Comparison of ENCODE assay signal across 11 cellular contexts in the genomic region with DNA sequence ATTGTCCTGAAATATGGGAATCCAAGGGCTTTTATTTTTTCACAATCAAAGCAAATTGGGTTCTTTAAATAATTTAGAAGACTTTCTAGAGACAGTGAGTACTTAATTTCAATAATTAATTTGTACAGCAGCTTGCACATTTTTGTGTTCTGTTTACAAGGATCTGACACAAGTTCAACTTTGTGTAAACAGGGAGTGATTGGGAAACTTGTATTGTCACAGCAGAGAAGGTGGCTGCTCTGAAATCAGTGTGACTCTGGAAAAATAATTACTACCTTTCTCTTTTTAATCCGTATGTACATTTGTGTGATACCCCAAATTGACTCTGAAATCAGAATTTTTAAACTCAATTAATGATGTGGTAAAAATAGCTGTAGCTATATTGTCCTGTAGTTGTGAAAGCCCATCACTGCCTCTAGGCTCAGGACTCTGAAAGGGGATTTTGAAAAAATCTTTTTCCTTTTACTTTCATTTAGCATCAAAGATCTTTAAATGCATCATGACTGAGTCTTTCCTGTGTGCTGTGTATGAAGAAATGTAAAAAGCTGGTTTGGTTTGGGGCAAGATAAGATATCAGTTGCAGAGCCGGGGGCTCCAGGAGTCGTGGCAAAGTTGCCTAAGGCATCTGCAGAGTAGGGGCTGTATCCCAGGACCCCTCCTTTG. TPM values are rescaled to one million over a fixed set of nuclear protein-coding genes. Genes with fewer than 3 reads are reported as not detected.
DNase-seq lines count a peak whose midpoint lies in the region; ATAC-seq and TF ChIP-seq lines count a peak whose summit lies in the region.
"Had no signal": no experiment of that assay in that cellular context is flagged by ENCODE, and none has a peak within 500 bp of the region (broad histone marks: within the 10 kb centered on the region; RNA-seq: fewer than 3 reads in every experiment).

No MANE protein-coding gene starts in this region.

- no peak overlapping the region for H2AFZ ChIP-seq in GM23338

- H3K9me3 Mint-ChIP-seq in activated CD8-positive, alpha-beta memory T cell treated with anti-CD3 and anti-CD28 coated beads, Interleukin-2, amount 10 ng/mL, durations not matched to agents 7 days and 5 days (ENCODE audit: low read depth): no peaks in the 10 kb centered on the region
- no peaks in the 10 kb centered on the region for H3K9me3 Mint-ChIP-seq in GM23338
- H3K9me3 Mint-ChIP-seq: memory B cell had no signal

- no peaks in the 10 kb centered on the region for H3K36me3 ChIP-seq in GM23338 (ENCODE audit: insufficient read depth)

- H3K79me2 ChIP-seq in GM23338 (replicated peaks; ENCODE audit: insufficient read depth): no peaks in the 10 kb centered on the region

- no peaks in the 10 kb centered on the region for H3K9me2 ChIP-seq in GM23338 (ENCODE audit: insufficient read depth)

- H3K4me3 ChIP-seq in GM23338: no peak overlapping the region
- H3K4me3 ChIP-seq: A549 had no signal

- peaks cover 16% of the 10 kb centered on the region for H3K4me1 Mint-ChIP-seq in activated CD8-positive, alpha-beta memory T cell treated with anti-CD3 and anti-CD28 coated beads, Interleukin-2, amount 10 ng/mL, durations not matched to agents 7 days and 5 days
- H3K4me1 Mint-ChIP-seq in GM23338: no peaks in the 10 kb centered on the region; the same call in 2 of the 3 replicates
- H3K4me1 Mint-ChIP-seq: memory B cell had no signal

- no peaks in the 10 kb centered on the region for H3F3A ChIP-seq in GM23338 (replicated peaks; ENCODE audit: low read depth)

- no peak overlapping the region for H3K4me2 ChIP-seq in GM23338
- H3K4me2 ChIP-seq: A549 had no signal

- CTCF ChIA-PET in activated CD8-positive, alpha-beta memory T cell treated with anti-CD3 and anti-CD28 coated beads, Interleukin-2, amount 10 ng/mL, durations not matched to agents 7 days and 5 days (lab: Charles Lee): interaction anchor here (1.0 to 7.6 kb wide), 8 partner anchors 9 to 1314 kb away, joined by 3 to 66 read pairs (median 4); no protein-coding TSS in a partner anchor

- H3K27me3 Mint-ChIP-seq in activated CD8-positive, alpha-beta memory T cell treated with anti-CD3 and anti-CD28 coated beads, Interleukin-2, amount 10 ng/mL, durations not matched to agents 7 days and 5 days: no peaks in the 10 kb centered on the region
- peaks cover 3% of the 10 kb centered on the region for H3K27me3 Mint-ChIP-seq in GM23338 (ENCODE audit: insufficient read depth, low read depth, poor library complexity)
- H3K27me3 Mint-ChIP-seq: memory B cell had no signal

- no peaks in the 10 kb centered on the region for H4K20me1 ChIP-seq in GM23338 (replicated peaks; ENCODE audit: insufficient read depth)

- H3K27ac ChIP-seq in GM23338 (ENCODE audit: low read depth): no peak overlapping the region
- H3K27ac ChIP-seq: A549 had no signal

- no peak for DNase-seq in activated CD8-positive, alpha-beta memory T cell treated with anti-CD3 and anti-CD28 coated beads, Interleukin-2, amount 10 ng/mL, durations not matched to agents 7 days and 5 days
- DNase-seq in activated CD8-positive, alpha-beta memory T cell treated with anti-CD3 and anti-CD28 coated beads for 24 hours: no peak
- no peak for DNase-seq in stimulated activated naive CD8-positive, alpha-beta T cell treated with anti-CD3 and anti-CD28 coated beads, Interleukin-15, Interleukin-2, amounts not matched to agents 100 U/mL and 50 U/mL, for 24 hours
- DNase-seq in GM23338 (ENCODE audit: low spot score): no peak
- DNase-seq in NCI-H128 (lab: John Stamatoyannopoulos, UW; ENCODE audit: unreplicated experiment): no peak
- no peak for DNase-seq in mucosa of gallbladder (ENCODE audit: low spot score)
- DNase-seq: right cardiac atrium had no signal

- no peaks in the 10 kb centered on the region for H3K27me3 ChIP-seq in GM23338 (ENCODE audit: insufficient read depth)

- H3K4me3 Mint-ChIP-seq in activated CD8-positive, alpha-beta memory T cell treated with anti-CD3 and anti-CD28 coated beads, Interleukin-2, amount 10 ng/mL, durations not matched to agents 7 days and 5 days: no peak overlapping the region
- no peak overlapping the region for H3K4me3 Mint-ChIP-seq in GM23338
- H3K4me3 Mint-ChIP-seq: memory B cell had no signal

- no peak overlapping the region for H3K27ac Mint-ChIP-seq in activated CD8-positive, alpha-beta memory T cell treated with anti-CD3 and anti-CD28 coated beads, Interleukin-2, amount 10 ng/mL, durations not matched to agents 7 days and 5 days
- H3K27ac Mint-ChIP-seq in GM23338: no peak overlapping the region
- H3K27ac Mint-ChIP-seq: memory B cell had no signal

- no peak for TF ChIP-seq CTCF in GM23338 (conservative IDR thresholded peaks at IDR 0.05; ENCODE audit: low read depth in 2 of 2)

- ATAC-seq in activated CD8-positive, alpha-beta memory T cell treated with anti-CD3 and anti-CD28 coated beads, Interleukin-2, amount 10 ng/mL, durations not matched to agents 7 days and 5 days: peak; percentile 66
- ATAC-seq in HG02610 (IDR thresholded peaks at IDR 0.05; ENCODE audit: unreplicated experiment) (peak; percentile 95), HG03442 (IDR thresholded peaks at IDR 0.05; ENCODE audit: unreplicated experiment) (peak; percentile 93), GM23338 (no peak)
- peak; percentile 57 for ATAC-seq in stimulated activated naive CD8-positive, alpha-beta T cell treated with anti-CD3 and anti-CD28 coated beads, Interleukin-15, Interleukin-2, amounts not matched to agents 100 U/mL and 50 U/mL, for 24 hours
- ATAC-seq: right cardiac atrium had no signal

- H3K36me3 Mint-ChIP-seq in activated CD8-positive, alpha-beta memory T cell treated with anti-CD3 and anti-CD28 coated beads, Interleukin-2, amount 10 ng/mL, durations not matched to agents 7 days and 5 days: no peaks in the 10 kb centered on the region
- no peaks in the 10 kb centered on the region for H3K36me3 Mint-ChIP-seq in GM23338 (ENCODE audit: low read depth)
- H3K36me3 Mint-ChIP-seq: memory B cell had no signal

- no peaks in the 10 kb centered on the region for H3K4me1 ChIP-seq in GM23338 (ENCODE audit: insufficient read depth)
- H3K4me1 ChIP-seq: A549 had no signal

TF ChIP-seq in GM23338, 12 proteins besides CTCF, POLR2A, EP300 and RAD21 (continues in another document):
- TF ChIP-seq CREB1 (CRISPR knock-in tag; IDR thresholded peaks at IDR 0.05; ENCODE audit: low read depth): no peak
- no peak for TF ChIP-seq REST (IDR thresholded peaks at IDR 0.05; ENCODE audit: unreplicated experiment)
- no peak for TF ChIP-seq EZH2 (IDR thresholded peaks at IDR 0.05; ENCODE audit: low read depth, unreplicated experiment)
- no peak for TF ChIP-seq EZH2phosphoT487 (IDR thresholded peaks at IDR 0.05; ENCODE audit: unreplicated experiment)
- no peak for TF ChIP-seq STAT1 (IDR thresholded peaks at IDR 0.05; ENCODE audit: unreplicated experiment)
- no peak for TF ChIP-seq POLR2AphosphoS5 (IDR thresholded peaks at IDR 0.05; ENCODE audit: low read depth)
- TF ChIP-seq, protein P1, sequence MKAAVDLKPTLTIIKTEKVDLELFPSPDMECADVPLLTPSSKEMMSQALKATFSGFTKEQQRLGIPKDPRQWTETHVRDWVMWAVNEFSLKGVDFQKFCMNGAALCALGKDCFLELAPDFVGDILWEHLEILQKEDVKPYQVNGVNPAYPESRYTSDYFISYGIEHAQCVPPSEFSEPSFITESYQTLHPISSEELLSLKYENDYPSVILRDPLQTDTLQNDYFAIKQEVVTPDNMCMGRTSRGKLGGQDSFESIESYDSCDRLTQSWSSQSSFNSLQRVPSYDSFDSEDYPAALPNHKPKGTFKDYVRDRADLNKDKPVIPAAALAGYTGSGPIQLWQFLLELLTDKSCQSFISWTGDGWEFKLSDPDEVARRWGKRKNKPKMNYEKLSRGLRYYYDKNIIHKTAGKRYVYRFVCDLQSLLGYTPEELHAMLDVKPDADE (IDR thresholded peaks at IDR 0.05): no peak
- TF ChIP-seq NANOG (IDR thresholded peaks at IDR 0.05; ENCODE audit: borderline replicate concordance): no peak

RNA-seq across cellular contexts. Expression of gene MFSD1, which starts 45.1 kb away (rescaled TPM):
- total RNA-seq in activated CD8-positive, alpha-beta memory T cell treated with anti-CD3 and anti-CD28 coated beads, Interleukin-2, amount 10 ng/mL, durations not matched to agents 7 days and 5 days: 10 to 100 TPM; 19.4 to 20.6 TPM
- 16.9 and 28.4 TPM in 2 replicates for total RNA-seq in GM23338 (2014; rRNA removed; shearing (Covaris generic))
- polyA plus RNA-seq in GM23338 (2016; fragmentation: Nextera tagmentation; extraction: Ambion mirVana): 3.3 and 4.3 TPM in 2 replicates
- total RNA-seq in mucosa of gallbladder: 53.1 TPM
